Comparison of ENCODE assay signal across 8 cellular contexts in genomic region chr1:26034504-26035202, GRCh38. TPM values are rescaled to one million over a fixed set of nuclear protein-coding genes. Genes with fewer than 3 reads are reported as not detected.
DNase-seq lines count a peak whose midpoint lies in the region; ATAC-seq, FAIRE-seq and TF ChIP-seq lines count a peak whose summit lies in the region.

No MANE protein-coding gene starts in this region.

- H3K27ac ChIP-seq in RWPE1: peak overlapping the region; percentile 74
- H3K27ac ChIP-seq in fibroblast of lung (ENCODE audit: insufficient read depth, low read length): no peak overlapping the region

- DNase-seq in GM12865 (ENCODE audit: low read depth) (no peak), RWPE1 (ENCODE audit: low spot score) (no peak), fibroblast of lung (ENCODE audit: low read depth in 2 of 2) (no peak), skeletal muscle cell (ENCODE audit: low read depth) (no peak), islet precursor cell (no peak), GM12891 (ENCODE audit: insufficient read length, low spot score) (no peak)
- no peak for DNase-seq in activated CD4-positive, alpha-beta T cell treated with anti-CD3 and anti-CD28 coated beads, Interleukin-2, amount 50 U/mL, for 4 hours

- no peak for TF ChIP-seq POLR2A in GM12891 (IDR thresholded peaks at IDR 0.05; ENCODE audit: low read depth, low read length)

- no peaks in the 10 kb centered on the region for H4K20me1 ChIP-seq in fibroblast of lung (ENCODE audit: control insufficient read depth, extremely low read depth, insufficient read depth, low read length)

- FAIRE-seq in GM12891 (lab: Jason Lieb, UNC): no peak

- no peak for ATAC-seq in HG03460 (IDR thresholded peaks at IDR 0.05; ENCODE audit: unreplicated experiment)

- peaks cover 10% of the 10 kb centered on the region for H3K4me1 ChIP-seq in fibroblast of lung (ENCODE audit: control insufficient read depth, extremely low read depth, insufficient read depth, low read length)

- peak overlapping the region; percentile 77 for H2AFZ ChIP-seq in fibroblast of lung (ENCODE audit: low read length)

- no peaks in the 10 kb centered on the region for H3K9me3 ChIP-seq in fibroblast of lung (ENCODE audit: control insufficient read depth, insufficient read depth, low read depth, low read length)

- no peak overlapping the region for H3K9ac ChIP-seq in fibroblast of lung (ENCODE audit: insufficient read depth, low read length)

- H3K4me3 ChIP-seq in GM12865 (ENCODE audit: low read depth, low read length): peak overlapping the region; percentile 92; the same call in 1 of the 2 replicates
- peak overlapping the region; percentile 73 to 91 (median 82) for H3K4me3 ChIP-seq in fibroblast of lung (replicated peaks in 1 of 4; ENCODE audit: control extremely low read depth in 1 of 4, insufficient read depth in 1 of 4, low read depth in 3 of 4, low read length in 4 of 4)
- peak overlapping the region; percentile 93 for H3K4me3 ChIP-seq in skeletal muscle cell (ENCODE audit: low read depth, low read length)

- CTCF ChIA-PET in RWPE1 (lab: Yijun Ruan, JAX): interaction anchor here (0.6 to 1.6 kb wide), 6 partner anchors 9 to 410 kb away, joined by 3 to 6 read pairs (median 3); partner anchors contain the start of gene ZNF593

- peaks cover 11% of the 10 kb centered on the region for H3K27me3 ChIP-seq in fibroblast of lung (ENCODE audit: control insufficient read depth, insufficient read depth, low read length)

- H3K4me2 ChIP-seq in fibroblast of lung (ENCODE audit: extremely low read depth, insufficient read depth, low read length): peak overlapping the region; percentile 92

- POLR2A ChIA-PET in RWPE1 (lab: Yijun Ruan, JAX; ENCODE audit: low non-redundant PET): interaction anchor here (0.8 kb wide), 1 partner anchor 10 kb away, joined by 4 read pairs; no protein-coding TSS in a partner anchor

- no peaks in the 10 kb centered on the region for H3K36me3 ChIP-seq in fibroblast of lung (ENCODE audit: control insufficient read depth, insufficient read depth, low read length)

- H3K79me2 ChIP-seq in fibroblast of lung (ENCODE audit: control insufficient read depth, insufficient read depth, low read length): no peaks in the 10 kb centered on the region

- TF ChIP-seq CTCF in GM12865 (IDR thresholded peaks at IDR 0.05; ENCODE audit: insufficient read depth, low read depth, low read length, missing control alignments) (no peak), RWPE1 (conservative IDR thresholded peaks at IDR 0.05; ENCODE audit: low read depth) (no peak), fibroblast of lung (conservative IDR thresholded peaks at IDR 0.05 in 1 of 2, IDR thresholded peaks at IDR 0.05 in 1 of 2; ENCODE audit: low read depth in 1 of 2, low read length in 2 of 2) (no peak)

TF ChIP-seq in GM12891, 5 proteins besides CTCF, POLR2A, EP300 and RAD21:
- TF ChIP-seq SPI1 (IDR thresholded peaks at IDR 0.05; ENCODE audit: low read depth, low read length) (no peak), POLR2AphosphoS5 (IDR thresholded peaks at IDR 0.05; ENCODE audit: low read depth, low read length) (no peak), PAX5 (IDR thresholded peaks at IDR 0.05; ENCODE audit: insufficient read depth, low read length, severe bottlenecking) (no peak), POU2F2 (IDR thresholded peaks at IDR 0.05; ENCODE audit: low read depth, low read length) (no peak), TAF1 (IDR thresholded peaks at IDR 0.05; ENCODE audit: low read depth, low read length) (no peak)

RNA-seq across cellular contexts. Expression of gene SLC30A2, which starts 11.3 kb away (rescaled TPM):
- not detected in 2 replicates for total RNA-seq in fibroblast of lung
- polyA plus RNA-seq in fibroblast of lung: not detected in 2 replicates
- polyA plus RNA-seq in fibroblast of lung (2012): not detected in 2 replicates
- polyA minus RNA-seq in fibroblast of lung (ENCODE audit: low replicate concordance): not detected in 2 replicates
- polyA plus RNA-seq in GM12891 (2012; ENCODE audit: low read depth, missing spikeins): not detected

RNA-seq across cellular contexts. Expression of gene EXTL1, which starts 13.1 kb away (rescaled TPM):
- total RNA-seq in fibroblast of lung: 0.26 and 0.33 TPM in 2 replicates
- 0.14 and 0.39 TPM in 2 replicates for polyA plus RNA-seq in fibroblast of lung
- polyA plus RNA-seq in fibroblast of lung (2012): 0.22 and 0.71 TPM in 2 replicates
- not detected in 2 replicates for polyA minus RNA-seq in fibroblast of lung (ENCODE audit: low replicate concordance)
- polyA plus RNA-seq in GM12891 (2012; ENCODE audit: low read depth, missing spikeins): not detected

RNA-seq across cellular contexts. Expression of gene TRIM63, which starts 32.8 kb away (rescaled TPM):
- not detected in 2 replicates for total RNA-seq in fibroblast of lung
- not detected in 2 replicates for polyA plus RNA-seq in fibroblast of lung
- polyA plus RNA-seq in fibroblast of lung (2012): not detected in 2 replicates
- not detected in 2 replicates for polyA minus RNA-seq in fibroblast of lung (ENCODE audit: low replicate concordance)
- polyA plus RNA-seq in GM12891 (2012; ENCODE audit: low read depth, missing spikeins): not detected

RNA-seq across cellular contexts. Expression of gene PAFAH2, which starts 36.8 kb away (rescaled TPM):
- total RNA-seq in fibroblast of lung: 8.2 and 11.7 TPM in 2 replicates
- polyA plus RNA-seq in fibroblast of lung: 8.3 and 11.3 TPM in 2 replicates
- polyA plus RNA-seq in fibroblast of lung (2012): 5.4 and 6.7 TPM in 2 replicates
- polyA minus RNA-seq in fibroblast of lung (ENCODE audit: low replicate concordance): 1.7 and 21.5 TPM in 2 replicates
- polyA plus RNA-seq in GM12891 (2012; ENCODE audit: low read depth, missing spikeins): 3.2 TPM
